Comparison of ENCODE assay signal across 20 cellular contexts in genomic region chr7:107909445-107909844, GRCh38. TPM values are rescaled to one million over a fixed set of nuclear protein-coding genes. Genes with fewer than 3 reads are reported as not detected.
DNase-seq lines count a peak whose midpoint lies in the region; ATAC-seq, FAIRE-seq and TF ChIP-seq lines count a peak whose summit lies in the region.
"Had no signal": no experiment of that assay in that cellular context is flagged by ENCODE, and none has a peak within 500 bp of the region (broad histone marks: within the 10 kb centered on the region; RNA-seq: fewer than 3 reads in every experiment).

No MANE protein-coding gene starts in this region.

- SMC1A ChIA-PET in GM12878 (lab: Charles Lee; ENCODE audit: uncharacterized antibody, unreplicated experiment) = interaction anchor here (1.4 kb wide), 1 partner anchor 9 kb away, joined by 5 read pairs; no protein-coding TSS in a partner anchor

- H3K27me3 ChIP-seq in GM12878 (replicated peaks in 1 of 2; ENCODE audit: control insufficient read depth in 2 of 2, insufficient read depth in 2 of 2, low read length in 1 of 2) = no peaks in the 10 kb centered on the region
- H3K27me3 ChIP-seq in subcutaneous abdominal adipose tissue (ENCODE audit: control insufficient read depth in 5 of 5, insufficient read depth in 4 of 5, low read length in 5 of 5) = no peaks in the 10 kb centered on the region
- H3K27me3 ChIP-seq: BLaER1 had no signal

- ATAC-seq in activated naive CD8-positive, alpha-beta T cell treated with anti-CD3 and anti-CD28 coated beads, Interleukin-2, amount 50 U/mL, for 24 hours = no peak
- peak; percentile 87 for ATAC-seq in HG02610 (IDR thresholded peaks at IDR 0.05; ENCODE audit: unreplicated experiment)
- ATAC-seq in GM12878 = peak; percentile 28; the same call in 1 of the 3 replicates
- ATAC-seq in HG03097 (IDR thresholded peaks at IDR 0.05; ENCODE audit: low FRiP score, unreplicated experiment) = no peak
- ATAC-seq: K562 had no signal

- peaks cover 3% of the 10 kb centered on the region for H3K79me2 ChIP-seq in GM12878 (ENCODE audit: control insufficient read depth, insufficient read depth, low read length)

- no peak overlapping the region for H3K27ac ChIP-seq in GM12878 (ENCODE audit: control insufficient read depth, insufficient read depth)
- H3K27ac ChIP-seq in subcutaneous abdominal adipose tissue (ENCODE audit: low read depth, low read length) = peak overlapping the region; percentile 78
- H3K27ac ChIP-seq: BLaER1 had no signal

- in situ Hi-C loops in GM12878 (cut with MboI) = no loop called here

- peaks cover 35% of the 10 kb centered on the region for H3K36me3 Mint-ChIP-seq in activated naive CD8-positive, alpha-beta T cell
- peaks cover 62% of the 10 kb centered on the region for H3K36me3 Mint-ChIP-seq in activated naive CD8-positive, alpha-beta T cell treated with anti-CD3 and anti-CD28 coated beads, Interleukin-2, amount 50 U/mL, for 24 hours (ENCODE audit: low read depth)

- H3K4me1 Mint-ChIP-seq in activated naive CD8-positive, alpha-beta T cell (ENCODE audit: low read depth) = peaks cover 15% of the 10 kb centered on the region
- peaks cover 18% of the 10 kb centered on the region for H3K4me1 Mint-ChIP-seq in activated naive CD8-positive, alpha-beta T cell treated with anti-CD3 and anti-CD28 coated beads, Interleukin-2, amount 50 U/mL, for 24 hours

- RAD21 ChIA-PET in GM12878 (lab: Charles Lee; ENCODE audit: unreplicated experiment) = no interaction called here

- no peak overlapping the region for H3K4me3 Mint-ChIP-seq in activated naive CD8-positive, alpha-beta T cell
- no peak overlapping the region for H3K4me3 Mint-ChIP-seq in activated naive CD8-positive, alpha-beta T cell treated with anti-CD3 and anti-CD28 coated beads, Interleukin-2, amount 50 U/mL, for 24 hours
- H3K4me3 Mint-ChIP-seq: CD14-positive monocyte; CD4-positive, alpha-beta memory T cell had no signal

- H3K4me2 ChIP-seq in GM12878 (ENCODE audit: control insufficient read depth, insufficient read depth) = no peak overlapping the region
- H3K4me2 ChIP-seq: BLaER1 had no signal

- BruUV-seq in GM12878 (replicated peaks; lab: Mats Ljungman, UMichigan) = no TSS peak

- CTCF ChIA-PET in GM12878 (lab: Yijun Ruan, JAX) = interaction anchor here (0.8 kb wide), 1 partner anchor 14 kb away, joined by 3 read pairs; no protein-coding TSS in a partner anchor

- peaks cover 4% of the 10 kb centered on the region for H3K9me3 Mint-ChIP-seq in activated naive CD8-positive, alpha-beta T cell (ENCODE audit: low read depth)
- H3K9me3 Mint-ChIP-seq in activated naive CD8-positive, alpha-beta T cell treated with anti-CD3 and anti-CD28 coated beads, Interleukin-2, amount 50 U/mL, for 24 hours = no peaks in the 10 kb centered on the region

- H3K4me1 ChIP-seq in GM12878 (ENCODE audit: control insufficient read depth, insufficient read depth, low read length) (no peaks in the 10 kb centered on the region), subcutaneous abdominal adipose tissue (ENCODE audit: control insufficient read depth in 5 of 5, insufficient read depth in 5 of 5, low read length in 5 of 5) (peaks cover 0 to 23% (median 11%) of the 10 kb centered on the region in 5 donors)
- H3K4me1 ChIP-seq: BLaER1 had no signal

- H4K20me1 ChIP-seq in GM12878 (ENCODE audit: control insufficient read depth, insufficient read depth) = no peaks in the 10 kb centered on the region

- 100% methylated on average over 1 of the region's 1 CpG for WGBS in GM12878 (ENCODE audit: insufficient coverage, insufficient replicate concordance, low lambda C conversion rate, missing lambda C conversion rate)

- intact Hi-C loops in GM12878 (cut with micrococcal nuclease; ENCODE audit: unreplicated experiment) = no loop called here

- DNase-seq in activated naive CD8-positive, alpha-beta T cell treated with anti-CD3 and anti-CD28 coated beads, Interleukin-2, amount 50 U/mL, for 24 hours = no peak
- DNase-seq in GM12878 (ENCODE audit: low read depth, low spot score) (no peak), ecto neural progenitor cell (ENCODE audit: low spot score) (no peak), DMS 273 treated with DMSO at 0.1 percent for 48 hours (lab: John Stamatoyannopoulos, UW) (no peak)
- DNase-seq: 8988T; Calu3; CD4-positive, alpha-beta memory T cell; DMS53; DND-41; EL; IMR-90 had no signal

- no peak for TF ChIP-seq EP300 in GM12878 (IDR thresholded peaks at IDR 0.05; ENCODE audit: borderline replicate concordance in 1 of 2, control insufficient read depth in 1 of 2, low read depth in 2 of 2, low read length in 2 of 2)

- H3K9ac ChIP-seq in GM12878 (ENCODE audit: control insufficient read depth, insufficient read depth, low read length) (no peak overlapping the region), subcutaneous abdominal adipose tissue (ENCODE audit: low read length in 5 of 5) (no peak overlapping the region)
- H3K9ac ChIP-seq: BLaER1 had no signal

- peaks cover 2 to 41% of the 10 kb centered on the region in 2 experiments; a peak in 3 of 4 replicates for H3K36me3 ChIP-seq in GM12878 (ENCODE audit: control insufficient read depth in 2 of 2, insufficient read depth in 2 of 2, low read length in 1 of 2)
- H3K36me3 ChIP-seq in subcutaneous abdominal adipose tissue (ENCODE audit: control insufficient read depth in 5 of 5, insufficient read depth in 5 of 5, low read length in 5 of 5) = peaks cover 32 to 59% (median 44%) of the 10 kb centered on the region in 5 donors

- no peak overlapping the region for H3K4me3 ChIP-seq in GM12878
- H3K4me3 ChIP-seq in subcutaneous abdominal adipose tissue (ENCODE audit: low read depth in 1 of 5, low read length in 5 of 5) = no peak overlapping the region
- H3K4me3 ChIP-seq: BLaER1, HAP-1, K562 had no signal

- H3K27me3 Mint-ChIP-seq in activated naive CD8-positive, alpha-beta T cell = no peaks in the 10 kb centered on the region
- no peaks in the 10 kb centered on the region for H3K27me3 Mint-ChIP-seq in activated naive CD8-positive, alpha-beta T cell treated with anti-CD3 and anti-CD28 coated beads, Interleukin-2, amount 50 U/mL, for 24 hours
- H3K27me3 Mint-ChIP-seq: CD4-positive, alpha-beta memory T cell had no signal

- no peak for TF ChIP-seq CTCF in GM12878 (IDR thresholded peaks at IDR 0.05 in 2 of 3, conservative IDR thresholded peaks at IDR 0.05 in 1 of 3; ENCODE audit: control insufficient read depth in 2 of 3, extremely low read depth in 1 of 3, insufficient read depth in 1 of 3, low read depth in 3 of 3, low read length in 3 of 3)

- no peak for FAIRE-seq in GM12878 (lab: Jason Lieb, UNC)
- FAIRE-seq: HTR-8/SVneo, K562 had no signal

- peak overlapping the region; percentile 12 for H3K27ac Mint-ChIP-seq in activated naive CD8-positive, alpha-beta T cell
- H3K27ac Mint-ChIP-seq in activated naive CD8-positive, alpha-beta T cell treated with anti-CD3 and anti-CD28 coated beads, Interleukin-2, amount 50 U/mL, for 24 hours = no peak overlapping the region

- POLR2A ChIA-PET in GM12878 (lab: Charles Lee) = interaction anchor here (1.4 kb wide), 1 partner anchor 11 kb away, joined by 11 read pairs; no protein-coding TSS in a partner anchor

- no peak overlapping the region for H2AFZ ChIP-seq in GM12878 (ENCODE audit: control insufficient read depth, low read depth, low read length)

- no peak for TF ChIP-seq POLR2A in GM12878 (IDR thresholded peaks at IDR 0.05; ENCODE audit: low read depth, low read length)

- H3K9me3 ChIP-seq in GM12878 (replicated peaks; ENCODE audit: control insufficient read depth, insufficient read depth, low read length) = no peaks in the 10 kb centered on the region; the same call in 1 of the 3 replicates
- H3K9me3 ChIP-seq in subcutaneous abdominal adipose tissue (ENCODE audit: control insufficient read depth in 5 of 5, low read length in 5 of 5) = no peaks in the 10 kb centered on the region
- H3K9me3 ChIP-seq: BLaER1, HAP-1 had no signal

- no peak for TF ChIP-seq RAD21 in GM12878 (IDR thresholded peaks at IDR 0.05; ENCODE audit: insufficient read depth, low read depth, low read length)

TF ChIP-seq in GM12878, 131 proteins besides CTCF, POLR2A, EP300 and RAD21 (continues in another document):
- peak; percentile 64 for TF ChIP-seq JUNB (IDR thresholded peaks at IDR 0.05)

RNA-seq across cellular contexts. Expression of gene DLD, which starts 18.5 kb away (rescaled TPM):
- 165 and 179 TPM in 2 replicates for total RNA-seq in GM12878 (2013; cell fraction: nucleolus; rRNA removed)
- total RNA-seq in GM12878 (2014; rRNA removed) (62.7 and 78.9 TPM in 2 replicates), GM12878 (2014; rRNA removed; fragmentation: Illumina TruSeq; extraction: Trizol) (80.6 and 82.9 TPM in 2 replicates), GM12878 (2021) (94.2 and 97.6 TPM in 2 replicates)
- 52.1 TPM for polyA plus RNA-seq in GM12878 (2011; ENCODE audit: low read depth)
- polyA plus RNA-seq in GM12878 (2011; rRNA removed) (175 and 282 TPM in 2 replicates), GM12878 (2014; fragmentation: Illumina TruSeq; extraction: Trizol) (314 and 369 TPM in 2 replicates), GM12878 (2014; fragmentation: Nextera tagmentation; extraction: Ambion mirVana) (100 to 1,000 TPM; 147 to 215 TPM), GM12878 (2014; rRNA removed) (109 and 133 TPM in 2 replicates), GM12878 (2016; fragmentation: Nextera tagmentation; extraction: Ambion mirVana) (100 to 1,000 TPM; 192 to 196 TPM)
- 107 and 180 TPM in 2 replicates for polyA plus RNA-seq in GM12878 (2011; cell fraction: cytosol; rRNA removed)
- 113 and 159 TPM in 2 replicates for polyA plus RNA-seq in GM12878 (2011; cell fraction: nucleus; rRNA removed)
- 74.2 and 108 TPM in 2 replicates for polyA plus RNA-seq in GM12878 (2012)
- polyA minus RNA-seq in GM12878 (2011; rRNA and poly(A)+ RNA removed) = 156 and 216 TPM in 2 replicates
- polyA minus RNA-seq in GM12878 (2011; cell fraction: cytosol; rRNA and poly(A)+ RNA removed) = 25.8 and 41.4 TPM in 2 replicates
- 31.9 and 55.5 TPM in 2 replicates for polyA minus RNA-seq in GM12878 (2011; cell fraction: nucleus; rRNA and poly(A)+ RNA removed)

Comparison
In these comparisons a context has a peak if more than half of its experiments do, and no peak if none do; other contexts are left out.
1. ATAC-seq: peak in HG02610 (single experiment) and GM12878 (single experiment); none in activated naive CD8-positive, alpha-beta T cell treated with anti-CD3 and anti-CD28 coated beads, Interleukin-2, amount 50 U/mL, for 24 hours (single experiment) and HG03097 (single experiment).